ENCODE assay signal across 22 cellular contexts in genomic region chr4:74665346-74665745, GRCh38.
DNase-seq lines count a peak whose midpoint lies in the region; ATAC-seq and TF ChIP-seq lines count a peak whose summit lies in the region.
"Had no signal": no experiment of that assay in that cellular context is flagged by ENCODE, and none has a peak within 500 bp of the region (broad histone marks: within the 10 kb centered on the region; RNA-seq: fewer than 3 reads in every experiment).

No MANE protein-coding gene starts in this region.

- H3K9me3 ChIP-seq in PC-3 (ENCODE audit: low read length): no peaks in the 10 kb centered on the region
- H3K9me3 ChIP-seq: uterus had no signal

- H3K4me2 ChIP-seq in PC-3 (ENCODE audit: low read length): peak overlapping the region; percentile 39
- H3K4me2 ChIP-seq: smooth muscle cell had no signal

- H3F3A ChIP-seq in PC-3 (ENCODE audit: low read length, unreplicated experiment): peaks cover 16% of the 10 kb centered on the region

- no peaks in the 10 kb centered on the region for H3K36me3 ChIP-seq in PC-3 (ENCODE audit: low read depth, low read length)
- H3K36me3 ChIP-seq: uterus had no signal

- H3K27me3 Mint-ChIP-seq in activated naive CD4-positive, alpha-beta T cell treated with anti-CD3 and anti-CD28 coated beads for 36 hours (ENCODE audit: low read depth): peaks cover 3% of the 10 kb centered on the region
- H3K27me3 Mint-ChIP-seq in activated naive CD4-positive, alpha-beta T cell treated with anti-CD3 and anti-CD28 coated beads, Interleukin-2, amount 10 ng/mL, durations not matched to agents 7 days and 5 days: no peaks in the 10 kb centered on the region
- peaks cover 0 to 4% (median 1%) of the 10 kb centered on the region in 3 donors for H3K27me3 Mint-ChIP-seq in CD14-positive monocyte (ENCODE audit: low read depth in 3 of 3)
- H3K27me3 Mint-ChIP-seq: CD4-positive, CD25-positive, alpha-beta regulatory T cell had no signal

- ATAC-seq in PC-3: peak; percentile 43
- ATAC-seq in HG03159 (IDR thresholded peaks at IDR 0.05; ENCODE audit: unreplicated experiment): no peak
- ATAC-seq: left cardiac atrium, T-helper 17 cell had no signal

- TF ChIP-seq CTCF in PC-3 (conservative IDR thresholded peaks at IDR 0.05; ENCODE audit: low read depth, low read length) (no peak), epithelial cell of esophagus (IDR thresholded peaks at IDR 0.05; ENCODE audit: insufficient read depth, low read depth, low read length, missing control alignments) (no peak), CD14-positive monocyte (IDR thresholded peaks at IDR 0.05) (no peak)

- CTCF ChIA-PET in activated naive CD4-positive, alpha-beta T cell treated with anti-CD3 and anti-CD28 coated beads for 36 hours (lab: Charles Lee): no interaction called here
- CTCF ChIA-PET in activated naive CD4-positive, alpha-beta T cell treated with anti-CD3 and anti-CD28 coated beads, Interleukin-2, amount 10 ng/mL, durations not matched to agents 7 days and 5 days (lab: Charles Lee): interaction anchor here (2.4 kb wide), 1 partner anchor 10 kb away, joined by 9 read pairs; no protein-coding TSS in a partner anchor
- CTCF ChIA-PET in PC-3 (lab: Charles Lee): interaction anchor here (0.5 to 1.0 kb wide), 3 partner anchors 37 to 344 kb away, joined by 3 to 4 read pairs (median 3); no protein-coding TSS in a partner anchor

- intact Hi-C loops in activated naive CD4-positive, alpha-beta T cell treated with anti-CD3 and anti-CD28 coated beads for 36 hours (cut with micrococcal nuclease): no loop called here
- intact Hi-C loops in PC-3 (cut with micrococcal nuclease): no loop called here
- intact Hi-C loops in CD14-positive monocyte (cut with micrococcal nuclease): loop anchor here in 1 of 2 donors (10.0 kb wide), 1 partner anchor 121 kb away; no protein-coding TSS in a partner anchor

- BruUV-seq in PC-3 (replicated peaks; lab: Mats Ljungman, UMichigan): no TSS peak

- POLR2A ChIA-PET in PC-3 (lab: Charles Lee; ENCODE audit: unreplicated experiment): interaction anchor here (0.5 kb wide), 1 partner anchor 315 kb away, joined by 3 read pairs; no protein-coding TSS in a partner anchor

- H3K9me3 Mint-ChIP-seq in activated naive CD4-positive, alpha-beta T cell treated with anti-CD3 and anti-CD28 coated beads for 36 hours: no peaks in the 10 kb centered on the region
- no peaks in the 10 kb centered on the region for H3K9me3 Mint-ChIP-seq in activated naive CD4-positive, alpha-beta T cell treated with anti-CD3 and anti-CD28 coated beads, Interleukin-2, amount 10 ng/mL, durations not matched to agents 7 days and 5 days
- H3K9me3 Mint-ChIP-seq in CD14-positive monocyte: no peaks in the 10 kb centered on the region
- H3K9me3 Mint-ChIP-seq: activated naive CD8-positive, alpha-beta T cell treated with anti-CD3 and anti-CD28 coated beads, Interleukin-2, amount 10 ng/mL, durations not matched to agents 7 days and 5 days; CD4-positive, CD25-positive, alpha-beta regulatory T cell had no signal

- H3K27ac ChIP-seq in PC-3 (ENCODE audit: low read length): peak overlapping the region; percentile 99
- H3K27ac ChIP-seq: uterus had no signal

- no peak overlapping the region for H3K27ac Mint-ChIP-seq in activated naive CD4-positive, alpha-beta T cell treated with anti-CD3 and anti-CD28 coated beads for 36 hours
- no peak overlapping the region for H3K27ac Mint-ChIP-seq in activated naive CD4-positive, alpha-beta T cell treated with anti-CD3 and anti-CD28 coated beads, Interleukin-2, amount 10 ng/mL, durations not matched to agents 7 days and 5 days
- H3K27ac Mint-ChIP-seq in CD14-positive monocyte: peak overlapping the region in 1 of 7 donors; percentile 9
- H3K27ac Mint-ChIP-seq: activated naive CD8-positive, alpha-beta T cell treated with anti-CD3 and anti-CD28 coated beads, Interleukin-2, amount 10 ng/mL, durations not matched to agents 7 days and 5 days; brain; CD4-positive, CD25-positive, alpha-beta regulatory T cell; T-helper 17 cell had no signal

- H3K4me3 ChIP-seq in PC-3 (ENCODE audit: low read length) (no peak overlapping the region), epithelial cell of esophagus (ENCODE audit: low read length) (no peak overlapping the region)
- H3K4me3 ChIP-seq: smooth muscle cell, uterus had no signal

- H3K36me3 Mint-ChIP-seq in activated naive CD4-positive, alpha-beta T cell treated with anti-CD3 and anti-CD28 coated beads for 36 hours (ENCODE audit: low read depth): no peaks in the 10 kb centered on the region
- no peaks in the 10 kb centered on the region for H3K36me3 Mint-ChIP-seq in activated naive CD4-positive, alpha-beta T cell treated with anti-CD3 and anti-CD28 coated beads, Interleukin-2, amount 10 ng/mL, durations not matched to agents 7 days and 5 days
- no peaks in the 10 kb centered on the region for H3K36me3 Mint-ChIP-seq in CD14-positive monocyte
- H3K36me3 Mint-ChIP-seq: activated naive CD8-positive, alpha-beta T cell treated with anti-CD3 and anti-CD28 coated beads, Interleukin-2, amount 10 ng/mL, durations not matched to agents 7 days and 5 days; brain; CD4-positive, CD25-positive, alpha-beta regulatory T cell had no signal

- H4K20me1 ChIP-seq in PC-3 (ENCODE audit: low read length): no peaks in the 10 kb centered on the region

- H3K4me1 Mint-ChIP-seq in activated naive CD4-positive, alpha-beta T cell treated with anti-CD3 and anti-CD28 coated beads for 36 hours (ENCODE audit: low read depth): peaks cover 12% of the 10 kb centered on the region
- H3K4me1 Mint-ChIP-seq in activated naive CD4-positive, alpha-beta T cell treated with anti-CD3 and anti-CD28 coated beads, Interleukin-2, amount 10 ng/mL, durations not matched to agents 7 days and 5 days: no peaks in the 10 kb centered on the region
- H3K4me1 Mint-ChIP-seq in CD14-positive monocyte: peaks cover 11% of the 10 kb centered on the region
- H3K4me1 Mint-ChIP-seq: activated naive CD8-positive, alpha-beta T cell treated with anti-CD3 and anti-CD28 coated beads, Interleukin-2, amount 10 ng/mL, durations not matched to agents 7 days and 5 days; brain; CD4-positive, CD25-positive, alpha-beta regulatory T cell had no signal

- H3K79me2 ChIP-seq in PC-3 (ENCODE audit: low read length): no peaks in the 10 kb centered on the region

- peak overlapping the region; percentile 69 for H3K9ac ChIP-seq in PC-3 (ENCODE audit: low read length)

- H2AFZ ChIP-seq in PC-3 (ENCODE audit: low read length): peak overlapping the region; percentile 57

- H3K27me3 ChIP-seq in PC-3 (ENCODE audit: low read length): no peaks in the 10 kb centered on the region
- H3K27me3 ChIP-seq: uterus had no signal

- no peak overlapping the region for H3K4me3 Mint-ChIP-seq in activated naive CD4-positive, alpha-beta T cell treated with anti-CD3 and anti-CD28 coated beads for 36 hours
- no peak overlapping the region for H3K4me3 Mint-ChIP-seq in activated naive CD4-positive, alpha-beta T cell treated with anti-CD3 and anti-CD28 coated beads, Interleukin-2, amount 10 ng/mL, durations not matched to agents 7 days and 5 days
- H3K4me3 Mint-ChIP-seq in CD14-positive monocyte: no peak overlapping the region
- H3K4me3 Mint-ChIP-seq: activated naive CD8-positive, alpha-beta T cell treated with anti-CD3 and anti-CD28 coated beads, Interleukin-2, amount 10 ng/mL, durations not matched to agents 7 days and 5 days; brain; CD4-positive, CD25-positive, alpha-beta regulatory T cell; T-helper 17 cell had no signal

- peaks cover 79% of the 10 kb centered on the region for H3K4me1 ChIP-seq in PC-3 (ENCODE audit: insufficient read depth, low read length)
- H3K4me1 ChIP-seq: uterus had no signal

- peak; percentile 19 for DNase-seq in activated naive CD4-positive, alpha-beta T cell treated with anti-CD3 and anti-CD28 coated beads for 36 hours
- no peak for DNase-seq in activated naive CD4-positive, alpha-beta T cell treated with anti-CD3 and anti-CD28 coated beads, Interleukin-2, amount 10 ng/mL, durations not matched to agents 7 days and 5 days
- DNase-seq in PC-3 (peak; percentile 80), epithelial cell of esophagus (ENCODE audit: low read depth) (peak; percentile 76), renal cortical epithelial cell (ENCODE audit: low read depth) (peak; percentile 60), CD14-positive monocyte (ENCODE audit: low spot score) (no peak), NCI-H2227 (lab: John Stamatoyannopoulos, UW; ENCODE audit: unreplicated experiment) (no peak)
- DNase-seq: activated CD8-positive, alpha-beta memory T cell treated with anti-CD3 and anti-CD28 coated beads for 24 hours; activated naive CD8-positive, alpha-beta T cell treated with anti-CD3 and anti-CD28 coated beads, Interleukin-2, amount 10 ng/mL, durations not matched to agents 7 days and 5 days; activated T-cell treated with anti-CD3 and anti-CD28 coated beads, Interleukin-2, amount 50 U/mL, for 48 hours; CD4-positive, CD25-positive, alpha-beta regulatory T cell; DMS79; left cardiac atrium; NCI-H1436 treated with DMSO at 0.1 percent for 48 hours; NCI-H69; OCI-M1; stimulated activated CD4-positive, alpha-beta T cell treated with anti-CD3 and anti-CD28 coated beads, Interleukin-4, amount 100 ng/mL, for 4 hours; T-helper 17 cell; uterus had no signal

- H3K9me2 ChIP-seq in PC-3 (replicated peaks; ENCODE audit: low read length): no peaks in the 10 kb centered on the region

Comparison
In these comparisons a context has a peak if more than half of its experiments do, and no peak if none do; other contexts are left out.
1. DNase-seq: peak in activated naive CD4-positive, alpha-beta T cell treated with anti-CD3 and anti-CD28 coated beads for 36 hours (single experiment), PC-3 (single experiment), epithelial cell of esophagus (single experiment) and renal cortical epithelial cell (single experiment); none in activated naive CD4-positive, alpha-beta T cell treated with anti-CD3 and anti-CD28 coated beads, Interleukin-2, amount 10 ng/mL, durations not matched to agents 7 days and 5 days (single experiment), CD14-positive monocyte (single experiment) and NCI-H2227 (single experiment).